In the genomic region with DNA sequence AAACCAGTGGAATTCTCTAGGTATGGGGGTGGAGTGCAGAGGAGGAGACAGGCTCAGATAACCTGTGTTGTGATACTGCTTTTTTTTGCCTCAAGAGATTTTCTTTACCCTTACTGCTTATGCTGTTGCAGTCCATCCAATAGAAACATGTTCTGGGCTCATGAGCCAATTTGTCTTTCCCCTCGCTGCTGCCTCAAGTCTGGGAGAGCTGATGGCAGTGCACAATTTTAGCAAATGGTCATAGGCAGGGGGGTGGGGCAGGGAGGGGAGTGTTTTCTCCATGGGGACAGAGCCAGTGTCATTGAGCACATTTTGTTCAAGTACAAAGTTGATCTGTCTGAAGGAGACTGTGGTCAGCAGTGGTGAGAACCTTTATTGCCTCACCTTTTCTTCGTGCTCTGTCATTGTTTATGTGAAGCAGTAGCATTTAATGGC, we compare ENCODE assay signal across 9 cellular contexts.
DNase-seq lines count a peak whose midpoint lies in the region; ATAC-seq and TF ChIP-seq lines count a peak whose summit lies in the region.
"Had no signal": no experiment of that assay in that cellular context is flagged by ENCODE, and none has a peak within 500 bp of the region (broad histone marks: within the 10 kb centered on the region; RNA-seq: fewer than 3 reads in every experiment).

No MANE protein-coding gene starts in this region.

- H3K27ac ChIP-seq in transverse colon = peak overlapping the region; percentile 38 to 77 (median 74)
- H3K27ac ChIP-seq in neuronal stem cell (replicated peaks; ENCODE audit: low read length) = no peak overlapping the region
- H3K27ac ChIP-seq: BLaER1 treated with 17β-estradiol and CSF1 and Interleukin-3, amounts not matched to agents 10 nM and 100 nM had no signal

- DNase-seq in activated T-cell treated with anti-CD3 and anti-CD28 coated beads, Interleukin-2, amount 50 U/mL, for 72 hours = no peak
- DNase-seq in activated T-cell treated with anti-CD3 and anti-CD28 coated beads, Interleukin-2, amount 50 U/mL, for 1 hour = no peak
- DNase-seq in mesothelial cell of epicardium (ENCODE audit: low spot score in 2 of 2, unreplicated experiment in 2 of 2) (no peak), transverse colon (peak; percentile 48), NCI-H526 (lab: John Stamatoyannopoulos, UW) (no peak), neuronal stem cell (ENCODE audit: low spot score) (no peak)
- no peak for DNase-seq in stimulated activated CD4-positive, alpha-beta T cell treated with anti-CD3 and anti-CD28 coated beads, Interleukin-15, amount 100 ng/mL, for 24 hours

- H3K27me3 ChIP-seq in transverse colon = no peaks in the 10 kb centered on the region
- H3K27me3 ChIP-seq in neuronal stem cell (ENCODE audit: control insufficient read depth in 3 of 3, insufficient read depth in 3 of 3, low read depth in 1 of 3, low read length in 3 of 3) = no peaks in the 10 kb centered on the region
- H3K27me3 ChIP-seq: BLaER1 treated with 17β-estradiol and CSF1 and Interleukin-3, amounts not matched to agents 10 nM and 100 nM had no signal

- TF ChIP-seq POLR2A in transverse colon (IDR thresholded peaks at IDR 0.05) = no peak

- no peaks in the 10 kb centered on the region for H3K9me3 Mint-ChIP-seq in activated T-cell treated with anti-CD3 and anti-CD28 coated beads, Interleukin-2, amount 50 U/mL, for 72 hours
- H3K9me3 Mint-ChIP-seq in dendritic cell treated with granulocyte-macrophage colony-stimulating factor and Interleukin-4, amounts not matched to agents 40 ng/mL and 50 ng/mL, for 4 days = no peaks in the 10 kb centered on the region
- no peaks in the 10 kb centered on the region for H3K9me3 Mint-ChIP-seq in mesothelial cell of epicardium

- H4K8ac ChIP-seq in neuronal stem cell (ENCODE audit: low read depth, low read length) = no peak overlapping the region

- H3K4me1 Mint-ChIP-seq in activated T-cell treated with anti-CD3 and anti-CD28 coated beads, Interleukin-2, amount 50 U/mL, for 72 hours (ENCODE audit: low read depth) = peaks cover 85% of the 10 kb centered on the region
- peaks cover 55% of the 10 kb centered on the region for H3K4me1 Mint-ChIP-seq in dendritic cell treated with granulocyte-macrophage colony-stimulating factor and Interleukin-4, amounts not matched to agents 40 ng/mL and 50 ng/mL, for 4 days (ENCODE audit: low read depth)
- peaks cover 44% of the 10 kb centered on the region for H3K4me1 Mint-ChIP-seq in mesothelial cell of epicardium

- H3K79me1 ChIP-seq in neuronal stem cell (ENCODE audit: low read depth, low read length) = peaks cover 2% of the 10 kb centered on the region

- H3K4me3 ChIP-seq in transverse colon (no peak overlapping the region), neuronal stem cell (ENCODE audit: low read length in 2 of 2) (no peak overlapping the region)
- H3K4me3 ChIP-seq: BLaER1 treated with 17β-estradiol and CSF1 and Interleukin-3, amounts not matched to agents 10 nM and 100 nM had no signal

- H3K18ac ChIP-seq in neuronal stem cell (ENCODE audit: low read length) = no peak overlapping the region

- H3K4me3 Mint-ChIP-seq in activated T-cell treated with anti-CD3 and anti-CD28 coated beads, Interleukin-2, amount 50 U/mL, for 72 hours = peak overlapping the region in 1 of 2 donors; percentile 75
- H3K4me3 Mint-ChIP-seq in dendritic cell treated with granulocyte-macrophage colony-stimulating factor and Interleukin-4, amounts not matched to agents 40 ng/mL and 50 ng/mL, for 4 days = no peak overlapping the region
- no peak overlapping the region for H3K4me3 Mint-ChIP-seq in mesothelial cell of epicardium

- intact Hi-C loops in dendritic cell treated with granulocyte-macrophage colony-stimulating factor and Interleukin-4, amounts not matched to agents 40 ng/mL and 50 ng/mL, for 4 days (cut with micrococcal nuclease) = no loop called here
- intact Hi-C loops in transverse colon (cut with DNase I; ENCODE audit: low total_unique reads) = no loop called here

- H2AK5ac ChIP-seq in neuronal stem cell (ENCODE audit: low read depth, low read length) = no peak overlapping the region

- TF ChIP-seq CTCF in mesothelial cell of epicardium (IDR thresholded peaks at IDR 0.05; ENCODE audit: unreplicated experiment) (no peak), transverse colon (IDR thresholded peaks at IDR 0.05) (no peak)

- no peaks in the 10 kb centered on the region for H3K9me3 ChIP-seq in transverse colon
- no peaks in the 10 kb centered on the region for H3K9me3 ChIP-seq in neuronal stem cell (replicated peaks in 1 of 2; ENCODE audit: control insufficient read depth in 2 of 2, insufficient read depth in 1 of 2, low read depth in 1 of 2, low read length in 2 of 2)
- H3K9me3 ChIP-seq: BLaER1 treated with 17β-estradiol and CSF1 and Interleukin-3, amounts not matched to agents 10 nM and 100 nM had no signal

- H3K9ac ChIP-seq in neuronal stem cell (ENCODE audit: low read depth, low read length, poor library complexity) = no peak overlapping the region
- H3K9ac ChIP-seq: BLaER1 treated with 17β-estradiol and CSF1 and Interleukin-3, amounts not matched to agents 10 nM and 100 nM had no signal

- H2BK15ac ChIP-seq in neuronal stem cell (ENCODE audit: low read length) = no peak overlapping the region

- ATAC-seq in activated T-cell treated with anti-CD3 and anti-CD28 coated beads, Interleukin-2, amount 50 U/mL, for 72 hours (replicated peaks in 1 of 2) = no peak

- no peak overlapping the region for H3K4me2 ChIP-seq in neuronal stem cell (ENCODE audit: insufficient read depth, low read length, poor library complexity, severe bottlenecking)
- H3K4me2 ChIP-seq: BLaER1 treated with 17β-estradiol and CSF1 and Interleukin-3, amounts not matched to agents 10 nM and 100 nM had no signal

- no peak overlapping the region for H4K91ac ChIP-seq in neuronal stem cell (ENCODE audit: low read depth, low read length, poor library complexity)

- peak; percentile 69 for TF ChIP-seq EP300 in transverse colon (IDR thresholded peaks at IDR 0.05; ENCODE audit: low read depth)

- H3K23ac ChIP-seq in neuronal stem cell (ENCODE audit: low read depth, low read length, poor library complexity) = no peak overlapping the region

- 76% methylated on average over 2 of the region's 2 CpGs; no CpG with 5 or more reads in 1 of the 2 donors for WGBS in transverse colon (ENCODE audit: low coverage in 1 of 2), 2 donors
- no CpG with 5 or more reads among the region's 2 CpGs for WGBS in neuronal stem cell (ENCODE audit: extremely low coverage in 2 of 2, insufficient read length in 2 of 2, insufficient replicate concordance in 1 of 2), 2 donors

- no peaks in the 10 kb centered on the region for H3K36me3 ChIP-seq in transverse colon
- H3K36me3 ChIP-seq in neuronal stem cell (replicated peaks in 1 of 2; ENCODE audit: control insufficient read depth in 2 of 2, insufficient read depth in 2 of 2, low read length in 2 of 2) = no peaks in the 10 kb centered on the region

- peak overlapping the region; percentile 97 for H3K27ac Mint-ChIP-seq in activated T-cell treated with anti-CD3 and anti-CD28 coated beads, Interleukin-2, amount 50 U/mL, for 72 hours
- peak overlapping the region; percentile 20 for H3K27ac Mint-ChIP-seq in dendritic cell treated with granulocyte-macrophage colony-stimulating factor and Interleukin-4, amounts not matched to agents 40 ng/mL and 50 ng/mL, for 4 days
- H3K27ac Mint-ChIP-seq in mesothelial cell of epicardium = peak overlapping the region; percentile 74

- in situ Hi-C loops in transverse colon (cut with MboI; ENCODE audit: low pct_ligation_motif_present in 1 of 4, low pct_unique_long_range_greater_than_20kb in 1 of 4, low sequenced_read_pairs in 3 of 4) = no loop called here

- no peak overlapping the region for H2BK120ac ChIP-seq in neuronal stem cell (ENCODE audit: low read depth, low read length)

- H2AFZ ChIP-seq in neuronal stem cell (ENCODE audit: low read length) = no peak overlapping the region

- no peak overlapping the region for H3K4ac ChIP-seq in neuronal stem cell (ENCODE audit: low read length)

- H3K4me1 ChIP-seq in transverse colon (peaks cover 43 to 82% (median 53%) of the 10 kb centered on the region in 4 donors), neuronal stem cell (ENCODE audit: control insufficient read depth in 2 of 2, insufficient read depth in 1 of 2, low read depth in 1 of 2, low read length in 2 of 2) (peaks cover 3 to 7% of the 10 kb centered on the region in 2 donors)

- no peak overlapping the region for H2BK5ac ChIP-seq in neuronal stem cell (ENCODE audit: low read length)

- H3K14ac ChIP-seq in neuronal stem cell (ENCODE audit: low read length) = no peak overlapping the region

- H3K27me3 Mint-ChIP-seq in activated T-cell treated with anti-CD3 and anti-CD28 coated beads, Interleukin-2, amount 50 U/mL, for 72 hours (ENCODE audit: low read depth) = no peaks in the 10 kb centered on the region
- H3K27me3 Mint-ChIP-seq in dendritic cell treated with granulocyte-macrophage colony-stimulating factor and Interleukin-4, amounts not matched to agents 40 ng/mL and 50 ng/mL, for 4 days = no peaks in the 10 kb centered on the region
- H3K27me3 Mint-ChIP-seq in mesothelial cell of epicardium (ENCODE audit: low read depth) = no peaks in the 10 kb centered on the region

- H2BK12ac ChIP-seq in neuronal stem cell (ENCODE audit: low read length) = no peak overlapping the region

- peaks cover 0 to 13% of the 10 kb centered on the region in 2 donors for H3K36me3 Mint-ChIP-seq in activated T-cell treated with anti-CD3 and anti-CD28 coated beads, Interleukin-2, amount 50 U/mL, for 72 hours (ENCODE audit: insufficient read depth in 2 of 2)
- peaks cover 48% of the 10 kb centered on the region for H3K36me3 Mint-ChIP-seq in dendritic cell treated with granulocyte-macrophage colony-stimulating factor and Interleukin-4, amounts not matched to agents 40 ng/mL and 50 ng/mL, for 4 days (ENCODE audit: low read depth)
- H3K36me3 Mint-ChIP-seq in mesothelial cell of epicardium = no peaks in the 10 kb centered on the region

Comparison
In these comparisons a context has a peak if more than half of its experiments do, and no peak if none do; other contexts are left out.
1. H3K27ac Mint-ChIP-seq: peak in every context shown above with its lines; median percentile 97 in activated T-cell treated with anti-CD3 and anti-CD28 coated beads, Interleukin-2, amount 50 U/mL, for 72 hours; 74 in mesothelial cell of epicardium; 20 in dendritic cell treated with granulocyte-macrophage colony-stimulating factor and Interleukin-4, amounts not matched to agents 40 ng/mL and 50 ng/mL, for 4 days.